ENCODE assay signal across 7 cellular contexts in genomic region chr2:195575879-195576391, GRCh38.
DNase-seq lines count a peak whose midpoint lies in the region; ATAC-seq lines count a peak whose summit lies in the region.

No MANE protein-coding gene starts in this region.

- peaks cover 44% of the 10 kb centered on the region for H3K4me1 Mint-ChIP-seq in T-helper 1 cell treated with Interleukin-12 subunit alpha and Interleukin-12 subunit beta and Interleukin-4 antibody, amounts not matched to agents 30 μg/mL and 1 μg/mL, for 36 hours (ENCODE audit: low read depth)
- peaks cover 66% of the 10 kb centered on the region for H3K4me1 Mint-ChIP-seq in stimulated activated naive CD8-positive, alpha-beta T cell treated with anti-CD3 and anti-CD28 coated beads, Interleukin-15, amount 100 ng/mL, for 72 hours

- H3K9me3 Mint-ChIP-seq in T-helper 1 cell treated with Interleukin-12 subunit alpha and Interleukin-12 subunit beta and Interleukin-4 antibody, amounts not matched to agents 30 μg/mL and 1 μg/mL, for 36 hours: peaks cover 8% of the 10 kb centered on the region
- no peaks in the 10 kb centered on the region for H3K9me3 Mint-ChIP-seq in stimulated activated naive CD8-positive, alpha-beta T cell treated with anti-CD3 and anti-CD28 coated beads, Interleukin-15, amount 100 ng/mL, for 72 hours

- H3K4me3 Mint-ChIP-seq in T-helper 1 cell treated with Interleukin-12 subunit alpha and Interleukin-12 subunit beta and Interleukin-4 antibody, amounts not matched to agents 30 μg/mL and 1 μg/mL, for 36 hours: peak overlapping the region; percentile 36
- H3K4me3 Mint-ChIP-seq in stimulated activated naive CD8-positive, alpha-beta T cell treated with anti-CD3 and anti-CD28 coated beads, Interleukin-15, amount 100 ng/mL, for 72 hours: peak overlapping the region; percentile 60 to 66

- peaks cover 13% of the 10 kb centered on the region for H3K36me3 Mint-ChIP-seq in T-helper 1 cell treated with Interleukin-12 subunit alpha and Interleukin-12 subunit beta and Interleukin-4 antibody, amounts not matched to agents 30 μg/mL and 1 μg/mL, for 36 hours (ENCODE audit: low read depth)

- peak; percentile 48 for DNase-seq in GF-D8 (lab: John Stamatoyannopoulos, UW)
- DNase-seq in foreskin melanocyte: peak; percentile 29
- DNase-seq in stimulated activated naive CD8-positive, alpha-beta T cell treated with anti-CD3 and anti-CD28 coated beads, Interleukin-15, amount 100 ng/mL, for 72 hours: no peak
- DNase-seq in DMS79 (lab: John Stamatoyannopoulos, UW): no peak

- peak overlapping the region; percentile 61 for H3K27ac Mint-ChIP-seq in T-helper 1 cell treated with Interleukin-12 subunit alpha and Interleukin-12 subunit beta and Interleukin-4 antibody, amounts not matched to agents 30 μg/mL and 1 μg/mL, for 36 hours
- peak overlapping the region in 1 of 2 donors; percentile 82 for H3K27ac Mint-ChIP-seq in stimulated activated naive CD8-positive, alpha-beta T cell treated with anti-CD3 and anti-CD28 coated beads, Interleukin-15, amount 100 ng/mL, for 72 hours

- ATAC-seq in GM19463 (IDR thresholded peaks at IDR 0.05; ENCODE audit: unreplicated experiment) (peak; percentile 69), HG03558 (IDR thresholded peaks at IDR 0.05; ENCODE audit: extremely low read depth, unreplicated experiment) (peak; percentile 45)
- peak; percentile 83 for ATAC-seq in stimulated activated naive CD8-positive, alpha-beta T cell treated with anti-CD3 and anti-CD28 coated beads, Interleukin-15, amount 100 ng/mL, for 72 hours

- H3K27me3 Mint-ChIP-seq in T-helper 1 cell treated with Interleukin-12 subunit alpha and Interleukin-12 subunit beta and Interleukin-4 antibody, amounts not matched to agents 30 μg/mL and 1 μg/mL, for 36 hours (ENCODE audit: low read depth): no peaks in the 10 kb centered on the region
- no peaks in the 10 kb centered on the region for H3K27me3 Mint-ChIP-seq in stimulated activated naive CD8-positive, alpha-beta T cell treated with anti-CD3 and anti-CD28 coated beads, Interleukin-15, amount 100 ng/mL, for 72 hours

Comparison
In these comparisons a context has a peak if more than half of its experiments do, and no peak if none do; other contexts are left out.
1. DNase-seq: peak in GF-D8 (single experiment) and foreskin melanocyte (single experiment); none in stimulated activated naive CD8-positive, alpha-beta T cell treated with anti-CD3 and anti-CD28 coated beads, Interleukin-15, amount 100 ng/mL, for 72 hours (0 of 2) and DMS79 (single experiment).
2. Peak in every context shown above with its lines, with median percentiles within 50 percentile points of each other: ATAC-seq.